12 cellular contexts compared by ENCODE assay signal in genomic region chr18:44723973-44724778, GRCh38. TPM values are rescaled to one million over a fixed set of nuclear protein-coding genes. Genes with fewer than 3 reads are reported as not detected.
DNase-seq lines count a peak whose midpoint lies in the region; ATAC-seq and TF ChIP-seq lines count a peak whose summit lies in the region.
"Had no signal": no experiment of that assay in that cellular context is flagged by ENCODE, and none has a peak within 500 bp of the region (broad histone marks: within the 10 kb centered on the region; RNA-seq: fewer than 3 reads in every experiment).

No MANE protein-coding gene starts in this region.

- no peak overlapping the region for H4K91ac ChIP-seq in mesenchymal stem cell (ENCODE audit: low read length)

- H3K4me3 ChIP-seq in heart right ventricle (no peak overlapping the region), mesenchymal stem cell (ENCODE audit: insufficient read depth in 1 of 2, low read depth in 1 of 2, low read length in 2 of 2) (no peak overlapping the region), tibial nerve (no peak overlapping the region), MG63 (no peak overlapping the region)
- H3K4me3 ChIP-seq: lower lobe of right lung had no signal

- H3K36me3 ChIP-seq in heart right ventricle = no peaks in the 10 kb centered on the region
- peaks cover 9 to 13% of the 10 kb centered on the region in 2 experiments for H3K36me3 ChIP-seq in mesenchymal stem cell (ENCODE audit: control insufficient read depth in 1 of 2, insufficient read depth in 2 of 2, low read depth in 1 of 2, low read length in 2 of 2)
- no peaks in the 10 kb centered on the region for H3K36me3 ChIP-seq in tibial nerve
- H3K36me3 ChIP-seq in MG63 = no peaks in the 10 kb centered on the region
- H3K36me3 ChIP-seq: BE2C, lower lobe of right lung had no signal

- H3K27me3 Mint-ChIP-seq in activated CD8-positive, alpha-beta T cell treated with anti-CD3 and anti-CD28 coated beads, Interleukin-2, amount 10 ng/mL, durations not matched to agents 7 days and 5 days (ENCODE audit: low read depth) = peaks cover 14% of the 10 kb centered on the region

- H3K4me1 ChIP-seq in heart right ventricle (peaks cover 0 to 46% (median 32%) of the 10 kb centered on the region in 9 donors), mesenchymal stem cell (ENCODE audit: control insufficient read depth, insufficient read depth, low read depth, low read length) (peaks cover 8% of the 10 kb centered on the region), tibial nerve (peaks cover 0 to 43% (median 22%) of the 10 kb centered on the region in 4 donors)
- H3K4me1 ChIP-seq: BE2C had no signal

- no peak overlapping the region for H3K14ac ChIP-seq in mesenchymal stem cell (ENCODE audit: low read length in 2 of 2)

- no peak overlapping the region for H3K4ac ChIP-seq in mesenchymal stem cell (ENCODE audit: low read depth in 1 of 2, low read length in 2 of 2)

- H2BK120ac ChIP-seq in mesenchymal stem cell (ENCODE audit: low read depth, low read length) = no peak overlapping the region

- no peak for TF ChIP-seq EP300 in tibial nerve (IDR thresholded peaks at IDR 0.05)

- peaks cover 0 to 66% (median 0%) of the 10 kb centered on the region in 7 donors for H3K27me3 ChIP-seq in heart right ventricle
- H3K27me3 ChIP-seq in mesenchymal stem cell (ENCODE audit: control insufficient read depth in 1 of 2, insufficient read depth in 1 of 2, low read length in 2 of 2) = no peaks in the 10 kb centered on the region
- no peaks in the 10 kb centered on the region for H3K27me3 ChIP-seq in tibial nerve
- no peaks in the 10 kb centered on the region for H3K27me3 ChIP-seq in MG63
- H3K27me3 ChIP-seq: BE2C had no signal

- peak overlapping the region in 5 of 10 donors; percentile 10 to 82 (median 68) for H3K27ac ChIP-seq in heart right ventricle
- no peak overlapping the region for H3K27ac ChIP-seq in mesenchymal stem cell (ENCODE audit: low read length, poor library complexity, severe bottlenecking)
- peak overlapping the region in 3 of 4 donors; percentile 40 to 80 (median 53) for H3K27ac ChIP-seq in tibial nerve

- H3K4me1 Mint-ChIP-seq in activated CD8-positive, alpha-beta T cell treated with anti-CD3 and anti-CD28 coated beads, Interleukin-2, amount 10 ng/mL, durations not matched to agents 7 days and 5 days (ENCODE audit: low read depth) = peaks cover 63% of the 10 kb centered on the region

- H2BK15ac ChIP-seq in mesenchymal stem cell (ENCODE audit: low read depth, poor library complexity, severe bottlenecking) = no peak overlapping the region

- peaks cover 21% of the 10 kb centered on the region for H3K36me3 Mint-ChIP-seq in activated CD8-positive, alpha-beta T cell treated with anti-CD3 and anti-CD28 coated beads, Interleukin-2, amount 10 ng/mL, durations not matched to agents 7 days and 5 days (ENCODE audit: low read depth)

- no peaks in the 10 kb centered on the region for H3K9me3 Mint-ChIP-seq in activated CD8-positive, alpha-beta T cell treated with anti-CD3 and anti-CD28 coated beads, Interleukin-2, amount 10 ng/mL, durations not matched to agents 7 days and 5 days (ENCODE audit: insufficient read depth)

- WGBS in heart right ventricle, 2 donors = 85 to 87% methylated on average over 3 of the region's 3 CpGs
- no CpG with 5 or more reads among the region's 3 CpGs for WGBS in mesenchymal stem cell
- whole genome bisulfite sequencing in tibial nerve, 2 donors = 53 to 71% methylated on average over 3 of the region's 3 CpGs

- DNase-seq in Right ventricle myocardium superior = no peak
- no peak for DNase-seq in heart right ventricle
- DNase-seq in activated CD8-positive, alpha-beta T cell treated with anti-CD3 and anti-CD28 coated beads, Interleukin-2, amount 10 ng/mL, durations not matched to agents 7 days and 5 days = no peak
- DNase-seq in mesenchymal stem cell = no peak
- DNase-seq in tibial nerve (ENCODE audit: low spot score in 2 of 2) = no peak
- no peak for DNase-seq in anterior cingulate cortex (lab: John Stamatoyannopoulos, UW)
- DNase-seq in MG63 = no peak
- DNase-seq in occipital lobe (lab: John Stamatoyannopoulos, UW) = no peak
- DNase-seq: BE2C, lower lobe of right lung, NCI-H1092 treated with DMSO at 0.1 percent for 48 hours had no signal

- H2BK5ac ChIP-seq in mesenchymal stem cell (ENCODE audit: low read depth, low read length, poor library complexity, severe bottlenecking) = no peak overlapping the region

- intact Hi-C loops in Right ventricle myocardium superior (cut with DNase I) = no loop called here
- intact Hi-C loops in heart right ventricle (cut with DNase I) = no loop called here

- CTCF ChIA-PET in activated CD8-positive, alpha-beta T cell treated with anti-CD3 and anti-CD28 coated beads, Interleukin-2, amount 10 ng/mL, durations not matched to agents 7 days and 5 days (lab: Charles Lee) = interaction anchor here (2.3 kb wide), 1 partner anchor 9 kb away, joined by 7 read pairs; no protein-coding TSS in a partner anchor

- ATAC-seq in Right ventricle myocardium superior (ENCODE audit: poor library complexity) = peak; percentile 9
- no peak for ATAC-seq in heart right ventricle
- peak; percentile 9 for ATAC-seq in activated CD8-positive, alpha-beta T cell treated with anti-CD3 and anti-CD28 coated beads, Interleukin-2, amount 10 ng/mL, durations not matched to agents 7 days and 5 days
- ATAC-seq: esophagus mucosa, lower lobe of right lung had no signal

- H3K79me1 ChIP-seq in mesenchymal stem cell (replicated peaks; ENCODE audit: low read length, poor library complexity, severe bottlenecking) = peaks cover 55% of the 10 kb centered on the region

- H4K8ac ChIP-seq in mesenchymal stem cell (ENCODE audit: low read length) = no peak overlapping the region

- peak overlapping the region; percentile 11 to 74 for H3K18ac ChIP-seq in mesenchymal stem cell (ENCODE audit: low read depth in 1 of 2, low read length in 2 of 2)

- no peaks in the 10 kb centered on the region for H3K9me3 ChIP-seq in heart right ventricle
- no peaks in the 10 kb centered on the region for H3K9me3 ChIP-seq in mesenchymal stem cell (ENCODE audit: control insufficient read depth, low read length)
- H3K9me3 ChIP-seq in tibial nerve = no peaks in the 10 kb centered on the region
- H3K9me3 ChIP-seq in MG63 = no peaks in the 10 kb centered on the region
- H3K9me3 ChIP-seq: BE2C, lower lobe of right lung had no signal

- H2AK5ac ChIP-seq in mesenchymal stem cell (ENCODE audit: low read length, severe bottlenecking) = peak overlapping the region; percentile 78

- no peak for TF ChIP-seq POLR2A in tibial nerve (IDR thresholded peaks at IDR 0.05)

- no peak overlapping the region for H3K23ac ChIP-seq in mesenchymal stem cell (ENCODE audit: low read length in 2 of 2)

- H3K4me3 Mint-ChIP-seq in activated CD8-positive, alpha-beta T cell treated with anti-CD3 and anti-CD28 coated beads, Interleukin-2, amount 10 ng/mL, durations not matched to agents 7 days and 5 days = no peak overlapping the region

- POLR2A ChIA-PET in activated CD8-positive, alpha-beta T cell treated with anti-CD3 and anti-CD28 coated beads, Interleukin-2, amount 10 ng/mL, durations not matched to agents 7 days and 5 days (lab: Charles Lee) = no interaction called here

- TF ChIP-seq CTCF in heart right ventricle (IDR thresholded peaks at IDR 0.05) = no peak
- TF ChIP-seq CTCF in tibial nerve (IDR thresholded peaks at IDR 0.05) = no peak

- no peak overlapping the region for H3K4me2 ChIP-seq in mesenchymal stem cell (ENCODE audit: low read length, poor library complexity, severe bottlenecking)

- H2AFZ ChIP-seq in mesenchymal stem cell (ENCODE audit: low read depth, low read length) = no peak overlapping the region

- peak overlapping the region; percentile 66 to 91 for H2BK12ac ChIP-seq in mesenchymal stem cell (ENCODE audit: low read length in 2 of 2)

- peak overlapping the region; percentile 27 for H3K9ac ChIP-seq in mesenchymal stem cell (ENCODE audit: low read length)

- H3K27ac Mint-ChIP-seq in activated CD8-positive, alpha-beta T cell treated with anti-CD3 and anti-CD28 coated beads, Interleukin-2, amount 10 ng/mL, durations not matched to agents 7 days and 5 days = peak overlapping the region; percentile 62

RNA-seq across cellular contexts. Expression of gene SETBP1, which starts 43.5 kb away (rescaled TPM):
- total RNA-seq in Right ventricle myocardium superior (6.3 TPM), heart right ventricle (10 to 100 TPM in 2 of 10 donors, 1 to 10 TPM in 8; 4.5 to 12.2 (median 6.3) TPM), tibial nerve (10 to 100 TPM; 26.2 to 40.8 (median 33.6) TPM), occipital lobe (52.3 TPM)
- polyA plus RNA-seq in heart right ventricle = 1 to 10 TPM in 1 of 2 donors, under 1 TPM in 1; 0.71 to 1.6 TPM
- total RNA-seq in activated CD8-positive, alpha-beta T cell treated with anti-CD3 and anti-CD28 coated beads, Interleukin-2, amount 10 ng/mL, durations not matched to agents 7 days and 5 days = 1 to 10 TPM; 7.0 to 8.4 TPM
- polyA plus RNA-seq in mesenchymal stem cell (2013, experiment 1 of 2) = 4.5 TPM
- polyA plus RNA-seq in mesenchymal stem cell (2013, experiment 2 of 2) = 4.5 TPM
- total RNA-seq in MG63 (2014; rRNA removed; shearing (Covaris generic); ENCODE audit: low replicate concordance) = not detected in 2 replicates

Comparison
In these comparisons a context has a peak if more than half of its experiments do, and no peak if none do; other contexts are left out.
1. ATAC-seq: peak in Right ventricle myocardium superior (single experiment) and activated CD8-positive, alpha-beta T cell treated with anti-CD3 and anti-CD28 coated beads, Interleukin-2, amount 10 ng/mL, durations not matched to agents 7 days and 5 days (single experiment); none in heart right ventricle (0 of 8).